Comparison of ENCODE assay signal across 8 cellular contexts in genomic region chr14:72925815-72926291, GRCh38. TPM values are rescaled to one million over a fixed set of nuclear protein-coding genes. Genes with fewer than 3 reads are reported as not detected.
DNase-seq lines count a peak whose midpoint lies in the region; ATAC-seq and TF ChIP-seq lines count a peak whose summit lies in the region.

No MANE protein-coding gene starts in this region.

- H3K36me3 ChIP-seq in DOHH2 (ENCODE audit: control insufficient read depth, low read length) (no peaks in the 10 kb centered on the region), HEK293 (ENCODE audit: control insufficient read depth in 2 of 2, insufficient read depth in 1 of 2, low read length in 2 of 2) (peaks cover 0 to 4% of the 10 kb centered on the region in 2 experiments; a peak in 2 of 3 replicates)

- H3K4me3 ChIP-seq in DOHH2 (ENCODE audit: low read length) (peak overlapping the region; percentile 88), HEK293 (ENCODE audit: low read depth, low read length) (peak overlapping the region; percentile 35), fibroblast of villous mesenchyme (ENCODE audit: low read depth, low read length) (peak overlapping the region; percentile 74)

- no peaks in the 10 kb centered on the region for H4K20me1 ChIP-seq in DOHH2 (ENCODE audit: control insufficient read depth, insufficient read depth, low read depth, low read length)

- H3K9me2 ChIP-seq in DOHH2 (replicated peaks; ENCODE audit: control insufficient read depth, low read length) = no peaks in the 10 kb centered on the region

- H3K27ac ChIP-seq in DOHH2 (ENCODE audit: low read depth, low read length) = no peak overlapping the region
- H3K27ac ChIP-seq in HEK293 (ENCODE audit: extremely low read depth, low read depth, low read length) = no peak overlapping the region
- H3K27ac ChIP-seq in RWPE1 = peak overlapping the region; percentile 80

- H3K4me2 ChIP-seq in DOHH2 (ENCODE audit: low read length) = peak overlapping the region; percentile 75

- H3K27me3 ChIP-seq in DOHH2 (ENCODE audit: control insufficient read depth, low read length) = peaks cover 5% of the 10 kb centered on the region

- ATAC-seq in sciatic nerve = peak; percentile 60

- intact Hi-C loops in sciatic nerve (cut with DNase I) = loop anchor here (5.0 kb wide), 1 partner anchor 191 kb away; no protein-coding TSS in a partner anchor

- H3K79me2 ChIP-seq in DOHH2 (ENCODE audit: control insufficient read depth, low read length) = peaks cover 42% of the 10 kb centered on the region

- CTCF ChIA-PET in HEK293 (lab: Yijun Ruan, JAX) = interaction anchor here (0.6 to 1.7 kb wide), 2 partner anchors 23 to 365 kb away, joined by 3 to 7 read pairs; no protein-coding TSS in a partner anchor
- CTCF ChIA-PET in RWPE1 (lab: Yijun Ruan, JAX) = interaction anchor here (1.1 kb wide), 1 partner anchor 412 kb away, joined by 3 read pairs; no protein-coding TSS in a partner anchor

- TF ChIP-seq CTCF in DOHH2 (IDR thresholded peaks at IDR 0.05; ENCODE audit: low read depth, low read length, poor library complexity, severe bottlenecking) (no peak), HEK293 (tag by site-specific recombination; IDR thresholded peaks at IDR 0.05) (no peak), RWPE1 (conservative IDR thresholded peaks at IDR 0.05; ENCODE audit: low read depth) (no peak), fibroblast of villous mesenchyme (IDR thresholded peaks at IDR 0.05; ENCODE audit: insufficient read depth, low read depth, low read length) (no peak)

- POLR2A ChIA-PET in HEK293 (lab: Yijun Ruan, JAX) (interaction anchor here (0.6 to 1.8 kb wide), 4 partner anchors 18 to 191 kb away, joined by 3 to 7 read pairs (median 4); partner anchors contain the start of genes DPF3 and RBM25), RWPE1 (lab: Yijun Ruan, JAX; ENCODE audit: low non-redundant PET) (no interaction called here)

- DNase-seq in RWPE1 (ENCODE audit: low spot score) (no peak), fibroblast of villous mesenchyme (ENCODE audit: low read depth) (no peak), sciatic nerve (ENCODE audit: low spot score) (no peak), globus pallidus (ENCODE audit: low spot score) (no peak), NCI-H82 (lab: John Stamatoyannopoulos, UW) (no peak)
- DNase-seq in activated CD4-positive, alpha-beta T cell treated with anti-CD3 and anti-CD28 coated beads for 48 hours = no peak

- H3K4me1 ChIP-seq in DOHH2 (ENCODE audit: control insufficient read depth, low read length) (peaks cover 12% of the 10 kb centered on the region), HEK293 (ENCODE audit: control insufficient read depth, insufficient read depth, low read length) (no peaks in the 10 kb centered on the region)

- no peaks in the 10 kb centered on the region for H3F3A ChIP-seq in DOHH2 (ENCODE audit: control insufficient read depth, insufficient read depth)

- H3K9me3 ChIP-seq in DOHH2 (ENCODE audit: control insufficient read depth, insufficient read depth, low read length) = no peaks in the 10 kb centered on the region
- H3K9me3 ChIP-seq in HEK293 (ENCODE audit: control insufficient read depth, insufficient read depth, low read depth, low read length) = no peaks in the 10 kb centered on the region

TF ChIP-seq in HEK293, 187 proteins besides CTCF, POLR2A, EP300 and RAD21:
- TF ChIP-seq ZNF394 (tag by site-specific recombination; IDR thresholded peaks at IDR 0.05; ENCODE audit: borderline replicate concordance) (peak; percentile 84), ZSCAN30 (tag by site-specific recombination; IDR thresholded peaks at IDR 0.05) (0 out of 2 replicates have a peak, but pooled peaks have one; percentile 15), MYNN (tag by site-specific recombination; IDR thresholded peaks at IDR 0.05; ENCODE audit: borderline replicate concordance) (no peak), ZNF341 (tag by site-specific recombination; IDR thresholded peaks at IDR 0.05; ENCODE audit: low read depth) (peak; percentile 46; the same call in 1 of the 2 replicates)

RNA-seq across cellular contexts. Expression of gene DCAF4, which starts 0.4 kb away (rescaled TPM):
- total RNA-seq in fibroblast of villous mesenchyme (12.5 and 14.8 TPM in 2 replicates), sciatic nerve (14.0 TPM)

RNA-seq across cellular contexts. Expression of gene DPF3, which starts 32.0 kb away (rescaled TPM):
- total RNA-seq in fibroblast of villous mesenchyme (6.8 and 10.4 TPM in 2 replicates), sciatic nerve (2.9 TPM)

Comparison
In these comparisons a context has a peak if more than half of its experiments do, and no peak if none do; other contexts are left out.
1. H3K4me3 ChIP-seq: peak in every context shown above with its lines; median percentile 88 in DOHH2; 74 in fibroblast of villous mesenchyme; 35 in HEK293.